23 cellular contexts compared by ENCODE assay signal in genomic region chr6:3353939-3354338, GRCh38.
A peak's percentile ranks its signal among the peaks of the same experiment; 100 is the strongest.
DNase-seq lines count a peak whose midpoint lies in the region; ATAC-seq and TF ChIP-seq lines count a peak whose summit lies in the region.
"Had no signal": no experiment of that assay in that cellular context is flagged by ENCODE, and none has a peak within 500 bp of the region (broad histone marks: within the 10 kb centered on the region; RNA-seq: fewer than 3 reads in every experiment).

No MANE protein-coding gene starts in this region.

- H3K36me3 Mint-ChIP-seq in CD8-positive, alpha-beta memory T cell, result peaks cover 0 to 1% (median 0%) of the 10 kb centered on the region in 3 donors
- H3K36me3 Mint-ChIP-seq in naive thymus-derived CD4-positive, alpha-beta T cell, result peaks cover 0 to 14% (median 4%) of the 10 kb centered on the region in 5 donors

- peak overlapping the region in 3 of 7 donors; percentile 17 to 84 (median 78) for H3K4me3 Mint-ChIP-seq in CD8-positive, alpha-beta memory T cell
- peak overlapping the region in 9 of 10 donors; percentile 25 to 99 (median 85) for H3K4me3 Mint-ChIP-seq in naive thymus-derived CD4-positive, alpha-beta T cell
- H3K4me3 Mint-ChIP-seq: dendritic cell treated with granulocyte-macrophage colony-stimulating factor and Interleukin-4, amounts not matched to agents 40 ng/mL and 50 ng/mL, for 4 days had no signal

- H3K27ac ChIP-seq in CD8-positive, alpha-beta memory T cell (ENCODE audit: low read depth, low read length), result no peak overlapping the region
- H3K27ac ChIP-seq in body of pancreas, result peak overlapping the region; percentile 27 to 91 (median 85)
- H3K27ac ChIP-seq in naive thymus-derived CD4-positive, alpha-beta T cell (ENCODE audit: low read depth, low read length), result no peak overlapping the region
- no peak overlapping the region for H3K27ac ChIP-seq in Peyer's patch
- H3K27ac ChIP-seq: cardiac muscle cell had no signal

- peaks cover 18 to 33% (median 26%) of the 10 kb centered on the region in 3 donors for H3K4me1 Mint-ChIP-seq in CD8-positive, alpha-beta memory T cell
- H3K4me1 Mint-ChIP-seq in naive thymus-derived CD4-positive, alpha-beta T cell, result peaks cover 12 to 76% (median 60%) of the 10 kb centered on the region in 7 donors

- H3K4me3 ChIP-seq in CD8-positive, alpha-beta memory T cell (ENCODE audit: low read length), result no peak overlapping the region
- H3K4me3 ChIP-seq in body of pancreas (no peak overlapping the region), Peyer's patch (no peak overlapping the region), mucosa of descending colon (no peak overlapping the region)
- H3K4me3 ChIP-seq in naive thymus-derived CD4-positive, alpha-beta T cell (ENCODE audit: low read length), result no peak overlapping the region
- H3K4me3 ChIP-seq: cardiac muscle cell, heart right ventricle, stomach had no signal

- H3K36me3 ChIP-seq in CD8-positive, alpha-beta memory T cell (ENCODE audit: insufficient read depth, low read length), result no peaks in the 10 kb centered on the region
- no peaks in the 10 kb centered on the region for H3K36me3 ChIP-seq in body of pancreas (replicated peaks in 1 of 2; ENCODE audit: insufficient read depth in 1 of 2, low read depth in 2 of 2)
- no peaks in the 10 kb centered on the region for H3K36me3 ChIP-seq in naive thymus-derived CD4-positive, alpha-beta T cell (ENCODE audit: control insufficient read depth in 2 of 3, insufficient read depth in 3 of 3, low read length in 3 of 3)
- no peaks in the 10 kb centered on the region for H3K36me3 ChIP-seq in Peyer's patch
- no peaks in the 10 kb centered on the region for H3K36me3 ChIP-seq in mucosa of descending colon (ENCODE audit: low read depth)
- H3K36me3 ChIP-seq: cardiac muscle cell, heart right ventricle, stomach had no signal

- H3K9me3 Mint-ChIP-seq in CD8-positive, alpha-beta memory T cell, result peaks cover 0 to 2% (median 0%) of the 10 kb centered on the region in 5 donors
- peaks cover 0 to 5% (median 0%) of the 10 kb centered on the region in 11 donors for H3K9me3 Mint-ChIP-seq in naive thymus-derived CD4-positive, alpha-beta T cell
- H3K9me3 Mint-ChIP-seq: dendritic cell treated with granulocyte-macrophage colony-stimulating factor and Interleukin-4, amounts not matched to agents 40 ng/mL and 50 ng/mL, for 4 days had no signal

- TF ChIP-seq POLR2A in body of pancreas (IDR thresholded peaks at IDR 0.05) (no peak), Peyer's patch (IDR thresholded peaks at IDR 0.05) (no peak)

- no peak for DNase-seq in CD8-positive, alpha-beta memory T cell
- no peak for DNase-seq in body of pancreas
- no peak for DNase-seq in naive thymus-derived CD4-positive, alpha-beta T cell
- peak; percentile 30 for DNase-seq in superior temporal gyrus (ENCODE audit: extremely low spot score)
- no peak for DNase-seq in NCI-H526 (lab: John Stamatoyannopoulos, UW)
- DNase-seq in Peyer's patch, result no peak
- DNase-seq in mucosa of descending colon, result no peak
- no peak for DNase-seq in iPS-NIHi11 (ENCODE audit: low spot score)
- DNase-seq: activated naive CD4-positive, alpha-beta T cell treated with Interleukin-2 at 50 U/mL for 16 hours; activated T-cell treated with anti-CD3 and anti-CD28 coated beads, Interleukin-2, amount 50 U/mL, for 48 hours; DMS53; GF-D8; heart right ventricle; NCI-H1048; NCI-H1930; NCI-H748 treated with DMSO at 0.1 percent for 48 hours; OCI-M1; right cardiac atrium; SHP77; stomach; SW 1271 had no signal

- peak overlapping the region in 5 of 8 donors; percentile 9 to 95 (median 69) for H3K27ac Mint-ChIP-seq in CD8-positive, alpha-beta memory T cell
- peak overlapping the region in 7 of 9 donors; percentile 5 to 100 (median 96) for H3K27ac Mint-ChIP-seq in naive thymus-derived CD4-positive, alpha-beta T cell

- intact Hi-C loops in body of pancreas (cut with DNase I), result no loop called here
- intact Hi-C loops in naive thymus-derived CD4-positive, alpha-beta T cell (cut with micrococcal nuclease), result loop anchor here in 1 of 2 donors (2.0 kb wide), 1 partner anchor 57 kb away; no protein-coding TSS in a partner anchor
- intact Hi-C loops in mucosa of descending colon (cut with DNase I, micrococcal nuclease), result no loop called here

- CTCF ChIA-PET in CD8-positive, alpha-beta memory T cell (lab: Charles Lee), result no interaction called here
- CTCF ChIA-PET in naive thymus-derived CD4-positive, alpha-beta T cell (lab: Charles Lee), result no interaction called here

- no peaks in the 10 kb centered on the region for H3K27me3 ChIP-seq in CD8-positive, alpha-beta memory T cell (ENCODE audit: insufficient read depth, low read length, poor library complexity, severe bottlenecking)
- H3K27me3 ChIP-seq in body of pancreas, result no peaks in the 10 kb centered on the region
- H3K27me3 ChIP-seq in naive thymus-derived CD4-positive, alpha-beta T cell (ENCODE audit: control insufficient read depth in 2 of 2, insufficient read depth in 2 of 2, low read length in 2 of 2), result no peaks in the 10 kb centered on the region
- H3K27me3 ChIP-seq in Peyer's patch, result no peaks in the 10 kb centered on the region
- H3K27me3 ChIP-seq: cardiac muscle cell, heart right ventricle, stomach had no signal

- H3K9me3 ChIP-seq in CD8-positive, alpha-beta memory T cell (ENCODE audit: low read length), result no peaks in the 10 kb centered on the region
- H3K9me3 ChIP-seq in body of pancreas (no peaks in the 10 kb centered on the region), Peyer's patch (no peaks in the 10 kb centered on the region), mucosa of descending colon (no peaks in the 10 kb centered on the region)
- no peaks in the 10 kb centered on the region for H3K9me3 ChIP-seq in naive thymus-derived CD4-positive, alpha-beta T cell (ENCODE audit: control insufficient read depth in 2 of 3, low read length in 3 of 3)
- H3K9me3 ChIP-seq: heart right ventricle, stomach had no signal

- POLR2A ChIA-PET in CD8-positive, alpha-beta memory T cell (lab: Charles Lee), result no interaction called here
- POLR2A ChIA-PET in naive thymus-derived CD4-positive, alpha-beta T cell (lab: Charles Lee), result no interaction called here

- H3K4me1 ChIP-seq in CD8-positive, alpha-beta memory T cell (ENCODE audit: insufficient read depth, low read length), result peaks cover 35% of the 10 kb centered on the region
- H3K4me1 ChIP-seq in body of pancreas, result peaks cover 79% of the 10 kb centered on the region
- peaks cover 7 to 27% of the 10 kb centered on the region in 2 donors for H3K4me1 ChIP-seq in naive thymus-derived CD4-positive, alpha-beta T cell (ENCODE audit: control insufficient read depth in 2 of 2, insufficient read depth in 2 of 2, low read length in 2 of 2)
- H3K4me1 ChIP-seq in Peyer's patch, result peaks cover 0 to 36% (median 0%) of the 10 kb centered on the region in 4 donors
- peaks cover 25% of the 10 kb centered on the region for H3K4me1 ChIP-seq in mucosa of descending colon (ENCODE audit: low read depth)

- TF ChIP-seq CTCF in body of pancreas (IDR thresholded peaks at IDR 0.05) (no peak), Peyer's patch (IDR thresholded peaks at IDR 0.05) (no peak), mucosa of descending colon (IDR thresholded peaks at IDR 0.05) (no peak)

- 72 to 77% methylated on average over 4 to 5 of the region's 5 CpGs for WGBS in body of pancreas, 2 donors

- H3K27me3 Mint-ChIP-seq in CD8-positive, alpha-beta memory T cell, result peaks cover 9 to 14% of the 10 kb centered on the region in 2 donors
- peaks cover 0 to 39% (median 5%) of the 10 kb centered on the region in 5 donors for H3K27me3 Mint-ChIP-seq in naive thymus-derived CD4-positive, alpha-beta T cell

- ATAC-seq in body of pancreas, result no peak
- no peak for ATAC-seq in naive thymus-derived CD4-positive, alpha-beta T cell
- ATAC-seq in mucosa of descending colon, result no peak
- ATAC-seq: heart right ventricle, right cardiac atrium had no signal

Comparison
In these comparisons a context has a peak if more than half of its experiments do, and no peak if none do; other contexts are left out.
1. H3K27ac ChIP-seq: peak in body of pancreas (4 of 4); none in CD8-positive, alpha-beta memory T cell (single experiment), naive thymus-derived CD4-positive, alpha-beta T cell (single experiment) and Peyer's patch (0 of 4).